ENCODE assay signal across 10 cellular contexts in the genomic region with DNA sequence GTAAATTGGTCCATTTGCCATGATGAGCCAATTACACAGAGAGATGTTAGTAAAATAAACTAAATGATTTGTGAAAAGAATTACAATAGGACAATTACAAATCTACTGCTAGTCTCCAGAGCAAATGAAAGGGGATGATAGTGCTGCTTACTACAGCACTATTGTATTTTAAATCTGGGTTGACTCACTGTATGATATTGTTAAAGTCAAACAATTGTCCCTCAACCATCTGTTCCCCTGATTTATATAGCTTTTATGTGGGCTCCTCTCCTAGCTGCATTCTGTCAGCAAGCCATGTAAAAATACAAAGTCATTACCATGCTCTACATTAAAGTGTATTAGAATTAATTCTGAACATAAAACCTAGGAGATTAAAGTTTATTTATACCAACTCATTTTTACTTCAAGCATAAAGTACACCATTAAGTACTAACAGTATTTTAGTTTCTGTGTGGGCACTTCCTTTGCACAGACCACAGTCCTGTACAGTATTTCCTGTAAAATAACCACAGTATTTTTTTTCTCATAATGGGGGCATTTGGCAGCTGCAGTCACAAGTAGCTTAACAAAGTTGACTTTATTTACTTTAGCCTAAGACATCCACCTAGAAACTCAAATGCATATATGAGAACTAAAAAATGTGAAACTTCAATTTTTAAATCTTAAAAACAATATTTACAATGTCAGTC.
DNase-seq lines count a peak whose midpoint lies in the region; ATAC-seq lines count a peak whose summit lies in the region.
"Had no signal": no experiment of that assay in that cellular context is flagged by ENCODE, and none has a peak within 500 bp of the region (broad histone marks: within the 10 kb centered on the region; RNA-seq: fewer than 3 reads in every experiment).

No MANE protein-coding gene starts in this region.

- peak overlapping the region; percentile 41; the same call in 1 of the 2 replicates for H3K4me3 ChIP-seq in BLaER1
- H3K4me3 ChIP-seq: gastrocnemius medialis had no signal

- no peaks in the 10 kb centered on the region for H3K27me3 ChIP-seq in BLaER1
- H3K27me3 ChIP-seq: gastrocnemius medialis had no signal

- H3K27ac Mint-ChIP-seq in activated T-helper 1 cell treated with anti-CD3 and anti-CD28 coated beads, Interleukin-12 subunit alpha, Interleukin-12 subunit beta, Interleukin-2, Interleukin-4 antibody, amounts not matched to agents 30 ng/mL and 10 ng/mL and 1 ng/mL, durations not matched to agents 14 hours and 24 hours and 36 hours: no peak overlapping the region
- H3K27ac Mint-ChIP-seq: type B pancreatic cell had no signal

- H3K4me1 Mint-ChIP-seq in activated T-helper 1 cell treated with anti-CD3 and anti-CD28 coated beads, Interleukin-12 subunit alpha, Interleukin-12 subunit beta, Interleukin-2, Interleukin-4 antibody, amounts not matched to agents 30 ng/mL and 10 ng/mL and 1 ng/mL, durations not matched to agents 14 hours and 24 hours and 36 hours (ENCODE audit: low read depth): peaks cover 18% of the 10 kb centered on the region

- H3K27me3 Mint-ChIP-seq in activated T-helper 1 cell treated with anti-CD3 and anti-CD28 coated beads, Interleukin-12 subunit alpha, Interleukin-12 subunit beta, Interleukin-2, Interleukin-4 antibody, amounts not matched to agents 30 ng/mL and 10 ng/mL and 1 ng/mL, durations not matched to agents 14 hours and 24 hours and 36 hours (ENCODE audit: insufficient read depth): peaks cover 2% of the 10 kb centered on the region
- H3K27me3 Mint-ChIP-seq: type B pancreatic cell had no signal

- no peaks in the 10 kb centered on the region for H4K20me1 ChIP-seq in BLaER1

- H3K4me1 ChIP-seq in BLaER1: peaks cover 92% of the 10 kb centered on the region

- intact Hi-C loops in activated T-helper 1 cell treated with anti-CD3 and anti-CD28 coated beads, Interleukin-12 subunit alpha, Interleukin-12 subunit beta, Interleukin-2, Interleukin-4 antibody, amounts not matched to agents 30 ng/mL and 10 ng/mL and 1 ng/mL, durations not matched to agents 14 hours and 24 hours and 36 hours (cut with micrococcal nuclease): no loop called here

- H3K4me3 Mint-ChIP-seq in activated T-helper 1 cell treated with anti-CD3 and anti-CD28 coated beads, Interleukin-12 subunit alpha, Interleukin-12 subunit beta, Interleukin-2, Interleukin-4 antibody, amounts not matched to agents 30 ng/mL and 10 ng/mL and 1 ng/mL, durations not matched to agents 14 hours and 24 hours and 36 hours: no peak overlapping the region
- H3K4me3 Mint-ChIP-seq: type B pancreatic cell had no signal

- in situ Hi-C loops in ACHN (cut with HindIII; ENCODE audit: low pct_ligation_motif_present, low pct_unique_long_range_greater_than_20kb, low sequenced_read_pairs): no loop called here

- H3K9me3 Mint-ChIP-seq in activated T-helper 1 cell treated with anti-CD3 and anti-CD28 coated beads, Interleukin-12 subunit alpha, Interleukin-12 subunit beta, Interleukin-2, Interleukin-4 antibody, amounts not matched to agents 30 ng/mL and 10 ng/mL and 1 ng/mL, durations not matched to agents 14 hours and 24 hours and 36 hours: no peaks in the 10 kb centered on the region

- H3K9me3 ChIP-seq in BLaER1: peaks cover 20% of the 10 kb centered on the region
- H3K9me3 ChIP-seq: gastrocnemius medialis had no signal

- peak; percentile 72 for ATAC-seq in GM21423 (IDR thresholded peaks at IDR 0.05; ENCODE audit: unreplicated experiment)
- no peak for ATAC-seq in HG03342 (IDR thresholded peaks at IDR 0.05; ENCODE audit: unreplicated experiment)
- ATAC-seq: gastrocnemius medialis had no signal

- H3K9ac ChIP-seq in BLaER1: peak overlapping the region; percentile 7; the same call in 1 of the 2 replicates

- DNase-seq in NOMO-1 (lab: John Stamatoyannopoulos, UW; ENCODE audit: unreplicated experiment in 2 of 2) (peak; percentile 59 to 76), epidermal melanocyte (ENCODE audit: insufficient read length, low spot score) (peak; percentile 33), ACHN (no peak), DMS153 (lab: John Stamatoyannopoulos, UW) (no peak)
- no peak for DNase-seq in activated T-helper 1 cell treated with anti-CD3 and anti-CD28 coated beads, Interleukin-12 subunit alpha, Interleukin-12 subunit beta, Interleukin-2, Interleukin-4 antibody, amounts not matched to agents 30 ng/mL and 10 ng/mL and 1 ng/mL, durations not matched to agents 14 hours and 24 hours and 36 hours (ENCODE audit: low spot score)
- DNase-seq: gastrocnemius medialis had no signal

- H3K36me3 ChIP-seq in BLaER1: peaks cover 14% of the 10 kb centered on the region; the same call in 1 of the 2 replicates
- H3K36me3 ChIP-seq: gastrocnemius medialis had no signal

- peak overlapping the region; percentile 75 for H3K27ac ChIP-seq in BLaER1
- H3K27ac ChIP-seq: gastrocnemius medialis had no signal

- H3K4me2 ChIP-seq in BLaER1: peak overlapping the region; percentile 80

- H3K36me3 Mint-ChIP-seq in activated T-helper 1 cell treated with anti-CD3 and anti-CD28 coated beads, Interleukin-12 subunit alpha, Interleukin-12 subunit beta, Interleukin-2, Interleukin-4 antibody, amounts not matched to agents 30 ng/mL and 10 ng/mL and 1 ng/mL, durations not matched to agents 14 hours and 24 hours and 36 hours (ENCODE audit: low read depth): no peaks in the 10 kb centered on the region
- H3K36me3 Mint-ChIP-seq: type B pancreatic cell had no signal

Comparison
In these comparisons a context has a peak if more than half of its experiments do, and no peak if none do; other contexts are left out.
1. DNase-seq: peak in NOMO-1 (2 of 2) and epidermal melanocyte (single experiment); none in ACHN (single experiment), activated T-helper 1 cell treated with anti-CD3 and anti-CD28 coated beads, Interleukin-12 subunit alpha, Interleukin-12 subunit beta, Interleukin-2, Interleukin-4 antibody, amounts not matched to agents 30 ng/mL and 10 ng/mL and 1 ng/mL, durations not matched to agents 14 hours and 24 hours and 36 hours (single experiment) and DMS153 (single experiment).